ENCODE assay signal across 13 cellular contexts in the genomic region with DNA sequence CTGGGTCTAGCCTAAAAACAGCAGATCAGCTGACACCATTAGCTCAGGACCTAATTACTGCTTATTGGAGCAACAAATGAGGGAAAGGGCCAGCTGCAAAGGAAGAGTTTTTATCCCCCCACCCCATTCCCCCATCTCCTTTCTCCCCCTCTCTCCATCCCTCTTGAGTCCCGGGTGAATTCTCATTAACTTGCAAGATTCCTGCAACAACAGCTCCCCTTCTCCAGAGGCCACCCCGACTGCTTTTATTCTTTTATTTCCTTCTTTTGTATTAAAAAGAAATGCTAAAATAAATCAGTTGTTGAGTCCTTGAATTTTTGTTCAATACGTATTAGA. TPM values are rescaled to one million over a fixed set of nuclear protein-coding genes. Genes with fewer than 3 reads are reported as not detected.
A peak's percentile ranks its signal among the peaks of the same experiment; 100 is the strongest.
DNase-seq lines count a peak whose midpoint lies in the region; ATAC-seq and TF ChIP-seq lines count a peak whose summit lies in the region.
"Had no signal": no experiment of that assay in that cellular context is flagged by ENCODE, and none has a peak within 500 bp of the region (broad histone marks: within the 10 kb centered on the region; RNA-seq: fewer than 3 reads in every experiment).

No MANE protein-coding gene starts in this region.

- peaks cover 61% of the 10 kb centered on the region for H3K27me3 Mint-ChIP-seq in endodermal cell (ENCODE audit: insufficient read depth)

- DNase-seq in A673 (ENCODE audit: low spot score): no peak
- DNase-seq in Panc1 (ENCODE audit: low read depth, low spot score): no peak
- no peak for DNase-seq in endodermal cell
- no peak for DNase-seq in ovary
- no peak for DNase-seq in esophagus squamous epithelium (lab: John Stamatoyannopoulos, UW)
- no peak for DNase-seq in central memory CD4-positive, alpha-beta T cell
- DNase-seq in activated CD4-positive, CD25-positive, alpha-beta regulatory T cell (lab: John Stamatoyannopoulos, UW): no peak
- DNase-seq: activated CD8-positive, alpha-beta memory T cell treated with anti-CD3 and anti-CD28 coated beads for 24 hours; activated gamma-delta T cell treated with Interleukin-2 at 50 U/mL for 16 hours; DND-41 had no signal

- in situ Hi-C loops in Panc1 (cut with HindIII; ENCODE audit: low pct_unique_long_range_greater_than_20kb, low sequenced_read_pairs): no loop called here

- H3K9me3 Mint-ChIP-seq in endodermal cell: no peaks in the 10 kb centered on the region

- H3K36me3 ChIP-seq in A673 (ENCODE audit: insufficient read depth, low read length, poor library complexity, severe bottlenecking): no peaks in the 10 kb centered on the region
- H3K36me3 ChIP-seq in Panc1 (ENCODE audit: control insufficient read depth, insufficient read depth, low read length): no peaks in the 10 kb centered on the region
- no peaks in the 10 kb centered on the region for H3K36me3 ChIP-seq in endodermal cell (ENCODE audit: control insufficient read depth, insufficient read depth, low read length)
- no peaks in the 10 kb centered on the region for H3K36me3 ChIP-seq in ovary
- no peaks in the 10 kb centered on the region for H3K36me3 ChIP-seq in esophagus squamous epithelium

- H3K27ac Mint-ChIP-seq in endodermal cell: no peak overlapping the region

- WGBS in endodermal cell (ENCODE audit: insufficient coverage in 1 of 2, insufficient read length in 1 of 2), 2 experiments: 71% methylated on average over 2 of the region's 3 CpGs; no CpG with 5 or more reads in 1 of the 2 experiments
- WGBS in ovary, 3 donors: 3 to 7% (median 4%) methylated on average over 3 of the region's 3 CpGs
- WGBS in esophagus squamous epithelium, 2 donors: 10 to 12% methylated on average over 3 of the region's 3 CpGs

- TF ChIP-seq EP300 in ovary (IDR thresholded peaks at IDR 0.05): no peak

- CTCF ChIA-PET in A673 (lab: Charles Lee) (no interaction called here), Panc1 (lab: Charles Lee) (no interaction called here)

- TF ChIP-seq CTCF in A673 (conservative IDR thresholded peaks at IDR 0.05; ENCODE audit: low read depth, low read length) (no peak), Panc1 (IDR thresholded peaks at IDR 0.05) (peak; percentile 36; the same call in 1 of the 2 replicates), endodermal cell (conservative IDR thresholded peaks at IDR 0.05) (no peak), ovary (IDR thresholded peaks at IDR 0.05) (no peak), esophagus squamous epithelium (IDR thresholded peaks at IDR 0.05) (no peak)

- ATAC-seq in Panc1 (no peak), GM19455 (IDR thresholded peaks at IDR 0.05; ENCODE audit: unreplicated experiment) (no peak)
- ATAC-seq: Right ventricle myocardium inferior had no signal

- H3K4me1 ChIP-seq in A673 (ENCODE audit: insufficient read depth, low read length, poor library complexity, severe bottlenecking) (peaks cover 4% of the 10 kb centered on the region), Panc1 (ENCODE audit: control insufficient read depth, insufficient read depth, low read length) (peaks cover 10% of the 10 kb centered on the region), endodermal cell (ENCODE audit: control insufficient read depth, insufficient read depth, low read length) (peaks cover 2% of the 10 kb centered on the region), ovary (ENCODE audit: insufficient read depth) (peaks cover 10% of the 10 kb centered on the region), esophagus squamous epithelium (peaks cover 14 to 36% (median 31%) of the 10 kb centered on the region in 3 donors)

- H3K9ac ChIP-seq in endodermal cell (ENCODE audit: extremely low read depth, low read length, poor library complexity, severe bottlenecking): no peak overlapping the region

- H3K27me3 ChIP-seq in A673 (replicated peaks; ENCODE audit: insufficient read depth, low read depth, low read length, poor library complexity) (peaks cover 13% of the 10 kb centered on the region), Panc1 (ENCODE audit: control insufficient read depth, insufficient read depth, low read length) (peaks cover 31% of the 10 kb centered on the region), endodermal cell (ENCODE audit: control insufficient read depth, insufficient read depth, low read length, poor library complexity, severe bottlenecking) (peaks cover 45% of the 10 kb centered on the region), ovary (no peaks in the 10 kb centered on the region), esophagus squamous epithelium (peaks cover 5 to 84% (median 21%) of the 10 kb centered on the region in 4 donors)

- POLR2A ChIA-PET in A673 (lab: Charles Lee; ENCODE audit: low non-redundant PET) (no interaction called here), Panc1 (lab: Charles Lee) (no interaction called here)

- H3K27ac ChIP-seq in A673 (ENCODE audit: low read depth, low read length, poor library complexity, severe bottlenecking) (no peak overlapping the region), Panc1 (ENCODE audit: low read length) (no peak overlapping the region), endodermal cell (ENCODE audit: low read depth, low read length) (no peak overlapping the region), ovary (no peak overlapping the region), esophagus squamous epithelium (no peak overlapping the region)

- no peaks in the 10 kb centered on the region for H3K9me3 ChIP-seq in A673 (ENCODE audit: low read depth, low read length, poor library complexity, severe bottlenecking)
- no peaks in the 10 kb centered on the region for H3K9me3 ChIP-seq in Panc1 (ENCODE audit: control insufficient read depth, insufficient read depth, low read depth, low read length)
- no peaks in the 10 kb centered on the region for H3K9me3 ChIP-seq in endodermal cell (ENCODE audit: control insufficient read depth, low read length)
- no peaks in the 10 kb centered on the region for H3K9me3 ChIP-seq in ovary
- H3K9me3 ChIP-seq in esophagus squamous epithelium: no peaks in the 10 kb centered on the region

- H3K4me1 Mint-ChIP-seq in endodermal cell: peaks cover 14% of the 10 kb centered on the region

- H3K4me3 ChIP-seq in A673 (ENCODE audit: low read depth, low read length, poor library complexity, severe bottlenecking) (peak overlapping the region; percentile 67), Panc1 (ENCODE audit: low read depth in 2 of 2, low read length in 2 of 2) (peak overlapping the region in 1 of 2 experiments; percentile 51; a peak in 1 of 4 replicates), endodermal cell (ENCODE audit: low read length) (no peak overlapping the region), ovary (peak overlapping the region; percentile 29), esophagus squamous epithelium (peak overlapping the region in 2 of 4 donors; percentile 43 to 63)

- no peaks in the 10 kb centered on the region for H3K36me3 Mint-ChIP-seq in endodermal cell (ENCODE audit: low read depth)

- peak overlapping the region; percentile 59 for H3K4me3 Mint-ChIP-seq in endodermal cell

- no peak for TF ChIP-seq POLR2A in ovary (IDR thresholded peaks at IDR 0.05)
- no peak for TF ChIP-seq POLR2A in esophagus squamous epithelium (IDR thresholded peaks at IDR 0.05)

- intact Hi-C loops in A673 (cut with micrococcal nuclease; ENCODE audit: unreplicated experiment): loop anchor here (10.0 kb wide), 1 partner anchor 390 kb away; no protein-coding TSS in a partner anchor
- intact Hi-C loops in Panc1 (cut with micrococcal nuclease; ENCODE audit: unreplicated experiment): no loop called here
- intact Hi-C loops in ovary (cut with DNase I): no loop called here
- intact Hi-C loops in esophagus squamous epithelium (cut with DNase I): no loop called here

- no TSS peak for BruUV-seq in A673 (replicated peaks; lab: Mats Ljungman, UMichigan)
- BruUV-seq in Panc1 (replicated peaks; lab: Mats Ljungman, UMichigan): no TSS peak

RNA-seq across cellular contexts. Expression of a gene that starts 0.5 kb away (rescaled TPM):
- total RNA-seq in A673 (2021) (34.4 and 36.7 TPM in 2 replicates), Panc1 (2021; ENCODE audit: unreplicated experiment) (1.1 TPM), endodermal cell (1 to 10 TPM in 1 of 2 donors, under 1 TPM in 1; 0.93 to 1.1 TPM), ovary (under 1 TPM in 1 of 7 donors, not detected in 6; 0.34 TPM), esophagus squamous epithelium (not detected)
- 0.39 TPM for polyA plus RNA-seq in Panc1 (2012; ENCODE audit: insufficient read length)
- 3.1 TPM for polyA plus RNA-seq in endodermal cell (2013, experiment 1 of 2)
- 3.6 TPM for polyA plus RNA-seq in endodermal cell (2013, experiment 2 of 2)
- under 1 TPM in 1 of 2 donors, not detected in 1; 0.08 TPM for polyA plus RNA-seq in ovary
- total RNA-seq: Right ventricle myocardium inferior had no signal
- polyA plus RNA-seq: BJ had no signal

Comparison
In these comparisons a context has a peak if more than half of its experiments do, and no peak if none do; other contexts are left out.
1. RNA of a gene that starts 0.5 kb away (total RNA-seq): 34.4 to 36.7 TPM in A673; 0.93 to 1.1 TPM in endodermal cell, 1.1 TPM in Panc1 (single experiment), 0.34 TPM in ovary and not detected in esophagus squamous epithelium; every median in the first group is over 10 times any median in the second.